Comparison of ENCODE assay signal across 31 cellular contexts in the genomic region with DNA sequence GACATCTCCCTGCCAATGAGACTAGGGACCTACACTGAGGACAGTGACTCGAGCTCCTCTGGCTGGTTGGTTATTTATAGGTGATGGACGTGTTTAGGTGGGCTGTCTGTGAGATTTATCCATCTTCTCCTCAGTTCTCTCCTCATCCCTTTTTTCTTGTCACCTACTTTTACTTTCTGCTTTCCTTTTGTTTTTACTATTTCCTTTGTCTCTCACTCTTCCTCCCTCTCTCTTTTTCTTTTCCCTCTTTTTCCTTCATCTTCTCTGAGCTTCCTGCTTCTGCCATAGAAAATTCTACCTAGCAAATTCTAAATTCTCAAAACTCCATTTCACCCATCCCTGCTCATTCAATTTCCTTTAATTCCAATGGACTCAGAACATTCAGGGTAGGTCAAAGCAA.
DNase-seq lines count a peak whose midpoint lies in the region; ATAC-seq and TF ChIP-seq lines count a peak whose summit lies in the region.
"Had no signal": no experiment of that assay in that cellular context is flagged by ENCODE, and none has a peak within 500 bp of the region (broad histone marks: within the 10 kb centered on the region; RNA-seq: fewer than 3 reads in every experiment).

No MANE protein-coding gene starts in this region.

- H3K4me1 Mint-ChIP-seq in activated T-cell treated with anti-CD3 and anti-CD28 coated beads, Interleukin-2, amount 50 U/mL, for 72 hours (ENCODE audit: low read depth) = no peaks in the 10 kb centered on the region
- H3K4me1 Mint-ChIP-seq in activated T-cell treated with anti-CD3 and anti-CD28 coated beads, Interleukin-2, amount 50 U/mL, for 24 hours (ENCODE audit: low read depth) = no peaks in the 10 kb centered on the region
- H3K4me1 Mint-ChIP-seq in Calu3 (ENCODE audit: low read depth, unreplicated experiment) (peaks cover 17% of the 10 kb centered on the region), CD14-positive monocyte (no peaks in the 10 kb centered on the region)
- H3K4me1 Mint-ChIP-seq: CD4-positive, alpha-beta memory T cell; CD4-positive, CD25-positive, alpha-beta regulatory T cell; CD8-positive, alpha-beta memory T cell had no signal

- H3K4me3 Mint-ChIP-seq in activated T-cell treated with anti-CD3 and anti-CD28 coated beads, Interleukin-2, amount 50 U/mL, for 72 hours = no peak overlapping the region
- H3K4me3 Mint-ChIP-seq in activated T-cell treated with anti-CD3 and anti-CD28 coated beads, Interleukin-2, amount 50 U/mL, for 24 hours = no peak overlapping the region
- H3K4me3 Mint-ChIP-seq in Calu3 (ENCODE audit: low read depth, unreplicated experiment) (no peak overlapping the region), CD14-positive monocyte (no peak overlapping the region)
- H3K4me3 Mint-ChIP-seq: B cell; CD4-positive, alpha-beta memory T cell; CD4-positive, alpha-beta T cell; CD4-positive, CD25-positive, alpha-beta regulatory T cell; CD8-positive, alpha-beta memory T cell; CD8-positive, alpha-beta T cell had no signal

- H3K27ac ChIP-seq in HEK293 (ENCODE audit: extremely low read depth, low read depth, low read length) (no peak overlapping the region), temporal lobe (ENCODE audit: low read depth, low read length) (peak overlapping the region; percentile 36)
- H3K27ac ChIP-seq: 22Rv1; A549; BLaER1; BLaER1 treated with 17β-estradiol and CSF1 and Interleukin-3, amounts not matched to agents 10 nM and 100 nM; C4-2B had no signal

- POLR2A ChIA-PET in HEK293 (lab: Yijun Ruan, JAX) = no interaction called here

- ATAC-seq in activated T-cell treated with anti-CD3 and anti-CD28 coated beads, Interleukin-2, amount 50 U/mL, for 72 hours (replicated peaks in 1 of 2) = no peak
- ATAC-seq: CD8-positive, alpha-beta T cell had no signal

- no peak overlapping the region for H3K4me3 ChIP-seq in HEK293 (ENCODE audit: low read depth, low read length)
- H3K4me3 ChIP-seq: A549; BLaER1; BLaER1 treated with 17β-estradiol and CSF1 and Interleukin-3, amounts not matched to agents 10 nM and 100 nM had no signal

- peaks cover 0 to 5% of the 10 kb centered on the region in 2 donors for H3K9me3 Mint-ChIP-seq in activated T-cell treated with anti-CD3 and anti-CD28 coated beads, Interleukin-2, amount 50 U/mL, for 72 hours
- H3K9me3 Mint-ChIP-seq in activated T-cell treated with anti-CD3 and anti-CD28 coated beads, Interleukin-2, amount 50 U/mL, for 24 hours = peaks cover 3% of the 10 kb centered on the region
- H3K9me3 Mint-ChIP-seq in Calu3 (ENCODE audit: low read depth, unreplicated experiment) (no peaks in the 10 kb centered on the region), CD14-positive monocyte (peaks cover 0 to 4% (median 2%) of the 10 kb centered on the region in 7 donors)
- H3K9me3 Mint-ChIP-seq: CD4-positive, alpha-beta T cell had no signal

- H3K36me3 ChIP-seq in HEK293 (ENCODE audit: control insufficient read depth in 2 of 2, insufficient read depth in 1 of 2, low read length in 2 of 2) = no peaks in the 10 kb centered on the region
- H3K36me3 ChIP-seq: BE2C; BLaER1; BLaER1 treated with 17β-estradiol and CSF1 and Interleukin-3, amounts not matched to agents 10 nM and 100 nM had no signal

- no peak for DNase-seq in activated T-cell treated with anti-CD3 and anti-CD28 coated beads, Interleukin-2, amount 50 U/mL, for 72 hours
- no peak for DNase-seq in activated T-cell treated with anti-CD3 and anti-CD28 coated beads, Interleukin-2, amount 50 U/mL, for 24 hours
- DNase-seq in Calu3 = no peak
- DNase-seq in NCI-H1092 (lab: John Stamatoyannopoulos, UW) = no peak
- no peak for DNase-seq in CD14-positive monocyte (ENCODE audit: low spot score)
- no peak for DNase-seq in NCI-H1048 (lab: John Stamatoyannopoulos, UW)
- DNase-seq: 8988T; ACHN; AML-193; BE2C; Caco-2; CD4-positive, alpha-beta memory T cell; CD4-positive, alpha-beta T cell; CD4-positive, CD25-positive, alpha-beta regulatory T cell; CD8-positive, alpha-beta memory T cell; CD8-positive, alpha-beta T cell; COR-L47; DMS 273 treated with DMSO at 0.1 percent for 48 hours; DMS153; DMS79; DMS79 treated with DMSO at 0.1 percent for 48 hours; DND-41; EL had no signal

- intact Hi-C loops in Calu3 (cut with micrococcal nuclease; ENCODE audit: unreplicated experiment) = no loop called here
- intact Hi-C loops in CD14-positive monocyte (cut with micrococcal nuclease) = no loop called here

- H3K4me1 ChIP-seq in HEK293 (ENCODE audit: control insufficient read depth, insufficient read depth, low read length) = no peaks in the 10 kb centered on the region
- H3K4me1 ChIP-seq: BE2C, Caco-2 had no signal

- BruUV-seq in Calu3 (replicated peaks; lab: Mats Ljungman, UMichigan) = no TSS peak

- H3K27ac Mint-ChIP-seq in activated T-cell treated with anti-CD3 and anti-CD28 coated beads, Interleukin-2, amount 50 U/mL, for 72 hours = peak overlapping the region; percentile 11
- H3K27ac Mint-ChIP-seq in activated T-cell treated with anti-CD3 and anti-CD28 coated beads, Interleukin-2, amount 50 U/mL, for 24 hours = no peak overlapping the region
- H3K27ac Mint-ChIP-seq in Calu3 (ENCODE audit: unreplicated experiment) (peak overlapping the region; percentile 69), CD14-positive monocyte (no peak overlapping the region)
- H3K27ac Mint-ChIP-seq: B cell; CD4-positive, alpha-beta memory T cell; CD4-positive, alpha-beta T cell; CD8-positive, alpha-beta T cell had no signal

- CTCF ChIA-PET in Calu3 (lab: Charles Lee) (no interaction called here), HEK293 (lab: Yijun Ruan, JAX) (no interaction called here)

- H3K27me3 Mint-ChIP-seq in activated T-cell treated with anti-CD3 and anti-CD28 coated beads, Interleukin-2, amount 50 U/mL, for 72 hours (ENCODE audit: low read depth) = peaks cover 26% of the 10 kb centered on the region
- peaks cover 20% of the 10 kb centered on the region for H3K27me3 Mint-ChIP-seq in activated T-cell treated with anti-CD3 and anti-CD28 coated beads, Interleukin-2, amount 50 U/mL, for 24 hours
- H3K27me3 Mint-ChIP-seq in Calu3 (ENCODE audit: unreplicated experiment) = no peaks in the 10 kb centered on the region
- peaks cover 0 to 2% (median 0%) of the 10 kb centered on the region in 3 donors for H3K27me3 Mint-ChIP-seq in CD14-positive monocyte (ENCODE audit: low read depth in 3 of 3)

- H3K9me3 ChIP-seq in HEK293 (ENCODE audit: control insufficient read depth, insufficient read depth, low read depth, low read length) = no peaks in the 10 kb centered on the region
- H3K9me3 ChIP-seq: A549; BE2C; BLaER1; BLaER1 treated with 17β-estradiol and CSF1 and Interleukin-3, amounts not matched to agents 10 nM and 100 nM; Caco-2 had no signal

- TF ChIP-seq CTCF in Calu3 (IDR thresholded peaks at IDR 0.05; ENCODE audit: unreplicated experiment) = no peak
- no peak for TF ChIP-seq CTCF in HEK293 (tag by site-specific recombination; IDR thresholded peaks at IDR 0.05)
- TF ChIP-seq CTCF in CD14-positive monocyte (IDR thresholded peaks at IDR 0.05) = no peak

- H3K36me3 Mint-ChIP-seq in activated T-cell treated with anti-CD3 and anti-CD28 coated beads, Interleukin-2, amount 50 U/mL, for 72 hours (ENCODE audit: insufficient read depth in 2 of 2) = no peaks in the 10 kb centered on the region
- H3K36me3 Mint-ChIP-seq in activated T-cell treated with anti-CD3 and anti-CD28 coated beads, Interleukin-2, amount 50 U/mL, for 24 hours (ENCODE audit: low read depth) = no peaks in the 10 kb centered on the region
- H3K36me3 Mint-ChIP-seq in Calu3 (ENCODE audit: insufficient read depth, unreplicated experiment) = no peaks in the 10 kb centered on the region
- no peaks in the 10 kb centered on the region for H3K36me3 Mint-ChIP-seq in CD14-positive monocyte
- H3K36me3 Mint-ChIP-seq: CD4-positive, alpha-beta memory T cell; CD4-positive, CD25-positive, alpha-beta regulatory T cell; CD8-positive, alpha-beta memory T cell; CD8-positive, alpha-beta T cell had no signal

TF ChIP-seq in HEK293, 187 proteins besides CTCF, POLR2A, EP300 and RAD21:
- TF ChIP-seq ZNF449 (tag by site-specific recombination; IDR thresholded peaks at IDR 0.05) = no peak
- peak; percentile 92 for TF ChIP-seq PRDM1 (tag by site-specific recombination; IDR thresholded peaks at IDR 0.05)

Comparison
In these comparisons a context has a peak if more than half of its experiments do, and no peak if none do; other contexts are left out.
1. H3K27ac Mint-ChIP-seq: peak in activated T-cell treated with anti-CD3 and anti-CD28 coated beads, Interleukin-2, amount 50 U/mL, for 72 hours (single experiment) and Calu3 (single experiment); none in activated T-cell treated with anti-CD3 and anti-CD28 coated beads, Interleukin-2, amount 50 U/mL, for 24 hours (single experiment) and CD14-positive monocyte (0 of 7).